In genomic region chr7:100119701-100120517, GRCh38 we compare ENCODE assay signal across 8 cellular contexts. TPM values are rescaled to one million over a fixed set of nuclear protein-coding genes. Genes with fewer than 3 reads are reported as not detected.
DNase-seq lines count a peak whose midpoint lies in the region; ATAC-seq and TF ChIP-seq lines count a peak whose summit lies in the region.

No MANE protein-coding gene starts in this region.

- H3K4me3 Mint-ChIP-seq in activated T-cell treated with anti-CD3 and anti-CD28 coated beads, Interleukin-2, amount 50 U/mL, for 24 hours = peak overlapping the region; percentile 98

- H3K36me3 Mint-ChIP-seq in activated T-cell treated with anti-CD3 and anti-CD28 coated beads, Interleukin-2, amount 50 U/mL, for 24 hours (ENCODE audit: low read depth) = peaks cover 52% of the 10 kb centered on the region

- peak overlapping the region; percentile 99 for H3K27ac Mint-ChIP-seq in activated T-cell treated with anti-CD3 and anti-CD28 coated beads, Interleukin-2, amount 50 U/mL, for 24 hours

- H3K9me3 Mint-ChIP-seq in activated T-cell treated with anti-CD3 and anti-CD28 coated beads, Interleukin-2, amount 50 U/mL, for 24 hours = no peaks in the 10 kb centered on the region

- DNase-seq in NCI-H748 (lab: John Stamatoyannopoulos, UW; ENCODE audit: unreplicated experiment) (peak; percentile 55), esophagus squamous epithelium (lab: John Stamatoyannopoulos, UW) (no peak), myocyte (ENCODE audit: low read depth) (peak; percentile 80)
- DNase-seq in activated T-cell treated with anti-CD3 and anti-CD28 coated beads, Interleukin-2, amount 50 U/mL, for 24 hours = no peak
- DNase-seq in stimulated activated naive CD4-positive, alpha-beta T cell (lab: John Stamatoyannopoulos, UW) = peak; percentile 51 to 88 (median 72)

- no peak for TF ChIP-seq CTCF in esophagus squamous epithelium (IDR thresholded peaks at IDR 0.05)

- no peaks in the 10 kb centered on the region for H3K9me3 ChIP-seq in esophagus squamous epithelium

- H3K27ac ChIP-seq in ACC112 (ENCODE audit: low read depth, low read length) (peak overlapping the region; percentile 81), esophagus squamous epithelium (peak overlapping the region; percentile 81 to 95 (median 88))

- WGBS in esophagus squamous epithelium, 2 donors = 8 to 15% methylated on average over 15 to 23 of the region's 29 CpGs

- no peak for TF ChIP-seq POLR2A in esophagus squamous epithelium (IDR thresholded peaks at IDR 0.05)

- intact Hi-C loops in esophagus squamous epithelium (cut with DNase I) = no loop called here

- no peaks in the 10 kb centered on the region for H3K36me3 ChIP-seq in ACC112 (ENCODE audit: insufficient read depth, low read length)
- H3K36me3 ChIP-seq in esophagus squamous epithelium = peaks cover 0 to 16% (median 0%) of the 10 kb centered on the region in 3 donors

- H3K4me3 ChIP-seq in ACC112 (ENCODE audit: low read depth, low read length) = peak overlapping the region; percentile 89
- H3K4me3 ChIP-seq in esophagus squamous epithelium = peak overlapping the region; percentile 56 to 90 (median 80)

- peaks cover 10% of the 10 kb centered on the region for H3K79me2 ChIP-seq in ACC112 (ENCODE audit: control insufficient read depth, insufficient read depth, low read length, unreplicated experiment)

- H3K4me1 ChIP-seq in ACC112 (ENCODE audit: control insufficient read depth, insufficient read depth, low read length, unreplicated experiment) (peaks cover 6% of the 10 kb centered on the region), esophagus squamous epithelium (peaks cover 17 to 57% (median 18%) of the 10 kb centered on the region in 3 donors)

- H3K27me3 Mint-ChIP-seq in activated T-cell treated with anti-CD3 and anti-CD28 coated beads, Interleukin-2, amount 50 U/mL, for 24 hours = no peaks in the 10 kb centered on the region

- peaks cover 37% of the 10 kb centered on the region for H3K4me1 Mint-ChIP-seq in activated T-cell treated with anti-CD3 and anti-CD28 coated beads, Interleukin-2, amount 50 U/mL, for 24 hours (ENCODE audit: low read depth)

- H3K27me3 ChIP-seq in ACC112 (ENCODE audit: insufficient read depth, low read length) (no peaks in the 10 kb centered on the region), esophagus squamous epithelium (no peaks in the 10 kb centered on the region)

- ATAC-seq in GM18502 (IDR thresholded peaks at IDR 0.05; ENCODE audit: poor library complexity, unreplicated experiment) (peak; percentile 65), HG02970 (IDR thresholded peaks at IDR 0.05; ENCODE audit: low FRiP score, unreplicated experiment) (peak; percentile 50)

- peak overlapping the region; percentile 83 for H2AFZ ChIP-seq in ACC112 (ENCODE audit: low read length, unreplicated experiment)

RNA-seq across cellular contexts. Expression of gene CNPY4, which starts 0.5 kb away (rescaled TPM):
- total RNA-seq in esophagus squamous epithelium (1 to 10 TPM in 3 of 4 donors, under 1 TPM in 1; 0.87 to 5.3 (median 3.1) TPM), myocyte (14.0 and 19.7 TPM in 2 replicates)
- 55.9 TPM for polyA plus RNA-seq in myocyte (2012)

RNA-seq across cellular contexts. Expression of gene TAF6, which starts 0.8 kb away (rescaled TPM):
- total RNA-seq in esophagus squamous epithelium (10 to 100 TPM; 24.4 to 40.6 (median 30.5) TPM), myocyte (58.8 and 76.8 TPM in 2 replicates)
- 81.5 TPM for polyA plus RNA-seq in myocyte (2012)

RNA-seq across cellular contexts. Expression of gene MBLAC1, which starts 6.9 kb away (rescaled TPM):
- total RNA-seq in esophagus squamous epithelium (1 to 10 TPM; 2.1 to 6.7 (median 2.9) TPM), myocyte (3.5 and 4.5 TPM in 2 replicates)
- polyA plus RNA-seq in myocyte (2012) = 2.7 TPM

RNA-seq across cellular contexts. Expression of gene AP4M1, which starts 18.5 kb away (rescaled TPM):
- total RNA-seq in esophagus squamous epithelium (10 to 100 TPM in 2 of 4 donors, 1 to 10 TPM in 2; 8.1 to 26.1 (median 9.9) TPM), myocyte (38.5 and 51.7 TPM in 2 replicates)
- 38.0 TPM for polyA plus RNA-seq in myocyte (2012)

RNA-seq across cellular contexts. Expression of gene MCM7, which starts 18.7 kb away (rescaled TPM):
- total RNA-seq in esophagus squamous epithelium (10 to 100 TPM; 31.8 to 67.3 (median 63.1) TPM), myocyte (23.2 and 31.1 TPM in 2 replicates)
- polyA plus RNA-seq in myocyte (2012) = 41.0 TPM

Comparison
In these comparisons a context has a peak if more than half of its experiments do, and no peak if none do; other contexts are left out.
1. DNase-seq: peak in NCI-H748 (single experiment), myocyte (single experiment) and stimulated activated naive CD4-positive, alpha-beta T cell (6 of 6); none in activated T-cell treated with anti-CD3 and anti-CD28 coated beads, Interleukin-2, amount 50 U/mL, for 24 hours (single experiment) and esophagus squamous epithelium (single experiment).